12 cellular contexts compared by ENCODE assay signal in genomic region chr2:15058015-15058414, GRCh38.
DNase-seq lines count a peak whose midpoint lies in the region; ATAC-seq and TF ChIP-seq lines count a peak whose summit lies in the region.
"Had no signal": no experiment of that assay in that cellular context is flagged by ENCODE, and none has a peak within 500 bp of the region (broad histone marks: within the 10 kb centered on the region; RNA-seq: fewer than 3 reads in every experiment).

No MANE protein-coding gene starts in this region.

- peak; percentile 69 for TF ChIP-seq CTCF in Panc1 (IDR thresholded peaks at IDR 0.05)

- H3K4me3 ChIP-seq in Panc1 (ENCODE audit: low read depth in 2 of 2, low read length in 2 of 2) (no peak overlapping the region), mesendoderm (ENCODE audit: low read length) (no peak overlapping the region)

- H3K4me1 ChIP-seq in Panc1 (ENCODE audit: control insufficient read depth, insufficient read depth, low read length) (no peaks in the 10 kb centered on the region), mesendoderm (ENCODE audit: control insufficient read depth, low read depth, low read length) (no peaks in the 10 kb centered on the region)

- intact Hi-C loops in Panc1 (cut with micrococcal nuclease; ENCODE audit: unreplicated experiment), result no loop called here
- intact Hi-C loops in posterior vena cava (cut with DNase I), result no loop called here

- peak; percentile 18 for DNase-seq in NCI-H2227 (lab: John Stamatoyannopoulos, UW; ENCODE audit: unreplicated experiment)
- DNase-seq in NCI-H2227 treated with DMSO at 0.1 percent for 48 hours (lab: John Stamatoyannopoulos, UW), result no peak
- peak; percentile 17 for DNase-seq in HCEC 1CT
- DNase-seq in Panc1 (ENCODE audit: low read depth, low spot score), result no peak
- peak; percentile 55 for DNase-seq in mesendoderm
- DNase-seq in activated effector memory CD4-positive, alpha-beta T cell treated with anti-CD3 and anti-CD28 coated beads, Interleukin-2, amount 50 U/mL, for 16 hours, result no peak
- no peak for DNase-seq in posterior vena cava (ENCODE audit: low spot score)
- DNase-seq in naive thymus-derived CD8-positive, alpha-beta T cell, result no peak
- DNase-seq: naive thymus-derived CD4-positive, alpha-beta T cell had no signal

- H3K56ac ChIP-seq in mesendoderm (ENCODE audit: low read length), result no peak overlapping the region

- no peak overlapping the region for H3K4ac ChIP-seq in mesendoderm (ENCODE audit: low read depth, low read length)

- H3K4me3 Mint-ChIP-seq in naive thymus-derived CD8-positive, alpha-beta T cell, result no peak overlapping the region
- H3K4me3 Mint-ChIP-seq: B cell; naive thymus-derived CD4-positive, alpha-beta T cell; stimulated activated naive CD8-positive, alpha-beta T cell treated with anti-CD3 and anti-CD28 coated beads, Interleukin-15, Interleukin-2, amounts not matched to agents 100 ng/mL and 50 ng/mL, for 24 hours; T-helper 1 cell treated with Interleukin-12 subunit alpha and Interleukin-12 subunit beta and Interleukin-4 antibody, amounts not matched to agents 30 μg/mL and 1 μg/mL, for 36 hours had no signal

- no peaks in the 10 kb centered on the region for H3K79me1 ChIP-seq in mesendoderm (ENCODE audit: low read length)

- ATAC-seq in Panc1, result no peak
- ATAC-seq in naive thymus-derived CD8-positive, alpha-beta T cell, result no peak
- ATAC-seq: naive thymus-derived CD4-positive, alpha-beta T cell had no signal

- H4K5ac ChIP-seq in mesendoderm (ENCODE audit: low read length), result no peak overlapping the region

- no peak overlapping the region for H2AK5ac ChIP-seq in mesendoderm (ENCODE audit: low read length)

- peaks cover 8% of the 10 kb centered on the region for H3K27me3 ChIP-seq in Panc1 (ENCODE audit: control insufficient read depth, insufficient read depth, low read length)
- no peaks in the 10 kb centered on the region for H3K27me3 ChIP-seq in mesendoderm (ENCODE audit: insufficient read depth, low read length, poor library complexity)

- no peak overlapping the region for H4K8ac ChIP-seq in mesendoderm (ENCODE audit: low read depth, low read length)

- no peak overlapping the region for H3K9ac ChIP-seq in mesendoderm (ENCODE audit: low read length)

- H3K4me2 ChIP-seq in mesendoderm (ENCODE audit: low read length), result no peak overlapping the region

- peaks cover 0 to 8% (median 0%) of the 10 kb centered on the region in 9 donors for H3K9me3 Mint-ChIP-seq in naive thymus-derived CD8-positive, alpha-beta T cell
- H3K9me3 Mint-ChIP-seq: stimulated activated naive CD8-positive, alpha-beta T cell treated with anti-CD3 and anti-CD28 coated beads, Interleukin-15, Interleukin-2, amounts not matched to agents 100 ng/mL and 50 ng/mL, for 24 hours; T-helper 1 cell treated with Interleukin-12 subunit alpha and Interleukin-12 subunit beta and Interleukin-4 antibody, amounts not matched to agents 30 μg/mL and 1 μg/mL, for 36 hours had no signal

- no peaks in the 10 kb centered on the region for H3K36me3 Mint-ChIP-seq in naive thymus-derived CD8-positive, alpha-beta T cell

- no peak overlapping the region for H2BK15ac ChIP-seq in mesendoderm (replicated peaks; ENCODE audit: low read depth)

- WGBS in mesendoderm (ENCODE audit: extremely low coverage, insufficient coverage, low lambda C conversion rate), result no CpG with 5 or more reads among the region's 5 CpGs

- peaks cover 2 to 21% (median 13%) of the 10 kb centered on the region in 5 donors for H3K27me3 Mint-ChIP-seq in naive thymus-derived CD8-positive, alpha-beta T cell
- H3K27me3 Mint-ChIP-seq: B cell had no signal

- CTCF ChIA-PET in Panc1 (lab: Charles Lee), result no interaction called here

- no peaks in the 10 kb centered on the region for H3K79me2 ChIP-seq in mesendoderm (ENCODE audit: control insufficient read depth, insufficient read depth, low read length)

- H3K36me3 ChIP-seq in Panc1 (ENCODE audit: control insufficient read depth, insufficient read depth, low read length) (no peaks in the 10 kb centered on the region), mesendoderm (ENCODE audit: control insufficient read depth, insufficient read depth, low read length) (no peaks in the 10 kb centered on the region)

- POLR2A ChIA-PET in Panc1 (lab: Charles Lee), result no interaction called here
- POLR2A ChIA-PET in naive thymus-derived CD8-positive, alpha-beta T cell (lab: Charles Lee), result no interaction called here

- H2BK120ac ChIP-seq in mesendoderm (ENCODE audit: low read depth, low read length), result no peak overlapping the region

- H3K18ac ChIP-seq in mesendoderm (ENCODE audit: low read length), result no peak overlapping the region

- no peak overlapping the region for H3K27ac ChIP-seq in Panc1 (ENCODE audit: low read length)
- H3K27ac ChIP-seq in mesendoderm (ENCODE audit: low read depth, low read length), result no peak overlapping the region

- BruUV-seq in Panc1 (replicated peaks; lab: Mats Ljungman, UMichigan), result no TSS peak

- no peaks in the 10 kb centered on the region for H3K4me1 Mint-ChIP-seq in naive thymus-derived CD8-positive, alpha-beta T cell
- H3K4me1 Mint-ChIP-seq: B cell; naive thymus-derived CD4-positive, alpha-beta T cell had no signal

- H3K9me3 ChIP-seq in Panc1 (ENCODE audit: control insufficient read depth, insufficient read depth, low read depth, low read length), result no peaks in the 10 kb centered on the region

- H3K23ac ChIP-seq in mesendoderm (ENCODE audit: low read length), result no peak overlapping the region

- in situ Hi-C loops in Panc1 (cut with HindIII; ENCODE audit: low pct_unique_long_range_greater_than_20kb, low sequenced_read_pairs), result no loop called here

- H2BK5ac ChIP-seq in mesendoderm (ENCODE audit: low read length), result no peak overlapping the region

- no peak overlapping the region for H3K27ac Mint-ChIP-seq in naive thymus-derived CD8-positive, alpha-beta T cell
- H3K27ac Mint-ChIP-seq: B cell; naive thymus-derived CD4-positive, alpha-beta T cell; stimulated activated naive CD8-positive, alpha-beta T cell treated with anti-CD3 and anti-CD28 coated beads, Interleukin-15, Interleukin-2, amounts not matched to agents 100 ng/mL and 50 ng/mL, for 24 hours; T-helper 1 cell treated with Interleukin-12 subunit alpha and Interleukin-12 subunit beta and Interleukin-4 antibody, amounts not matched to agents 30 μg/mL and 1 μg/mL, for 36 hours had no signal

Comparison
In these comparisons a context has a peak if more than half of its experiments do, and no peak if none do; other contexts are left out.
1. DNase-seq: peak in NCI-H2227 (single experiment), HCEC 1CT (single experiment) and mesendoderm (single experiment); none in NCI-H2227 treated with DMSO at 0.1 percent for 48 hours (single experiment), Panc1 (single experiment), activated effector memory CD4-positive, alpha-beta T cell treated with anti-CD3 and anti-CD28 coated beads, Interleukin-2, amount 50 U/mL, for 16 hours (single experiment), posterior vena cava (single experiment) and naive thymus-derived CD8-positive, alpha-beta T cell (0 of 10).